15 cellular contexts compared by ENCODE assay signal in the genomic region with DNA sequence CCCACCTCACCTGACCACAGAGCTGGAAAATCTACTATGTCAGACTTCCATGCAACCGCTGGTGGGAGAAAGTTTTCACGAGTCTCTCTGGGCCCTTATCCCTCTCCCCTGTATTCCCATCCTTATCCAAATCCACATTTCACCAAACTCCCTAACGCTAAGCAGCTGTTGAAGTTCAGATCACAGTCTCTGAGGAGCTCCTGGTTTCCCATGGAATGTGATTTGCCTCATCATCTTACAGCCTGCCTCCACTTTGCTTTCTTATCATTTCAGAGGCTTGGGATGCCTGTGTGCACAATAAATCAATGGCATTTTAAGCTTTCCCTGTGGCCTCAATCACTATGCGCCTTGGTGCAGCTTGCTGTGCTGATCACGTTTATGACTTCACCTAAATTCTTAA.
"Had no signal": no experiment of that assay in that cellular context is flagged by ENCODE, and none has a peak within 500 bp of the region (broad histone marks: within the 10 kb centered on the region; RNA-seq: fewer than 3 reads in every experiment).

No MANE protein-coding gene starts in this region.

- FAIRE-seq: astrocyte had no signal

- H3K27ac Mint-ChIP-seq: naive B cell; stimulated activated effector memory CD8-positive, alpha-beta T cell treated with anti-CD3 and anti-CD28 coated beads, Interleukin-12 subunit alpha, Interleukin-12 subunit beta, amount 100 ng/mL, for 72 hours had no signal

- H3K4me1 Mint-ChIP-seq: naive B cell; stimulated activated effector memory CD8-positive, alpha-beta T cell treated with anti-CD3 and anti-CD28 coated beads, Interleukin-12 subunit alpha, Interleukin-12 subunit beta, amount 100 ng/mL, for 72 hours had no signal

- H3K9ac ChIP-seq: parathyroid adenoma had no signal

- H3K4me3 Mint-ChIP-seq: naive B cell; stimulated activated effector memory CD8-positive, alpha-beta T cell treated with anti-CD3 and anti-CD28 coated beads, Interleukin-12 subunit alpha, Interleukin-12 subunit beta, amount 100 ng/mL, for 72 hours had no signal

- H3K36me3 Mint-ChIP-seq: naive B cell; stimulated activated effector memory CD8-positive, alpha-beta T cell treated with anti-CD3 and anti-CD28 coated beads, Interleukin-12 subunit alpha, Interleukin-12 subunit beta, amount 100 ng/mL, for 72 hours had no signal

- H3K36me3 ChIP-seq: colonic mucosa, sigmoid colon, thyroid gland had no signal

- H3K27me3 ChIP-seq: colonic mucosa, sigmoid colon, thyroid gland had no signal

- H3K27me3 Mint-ChIP-seq: naive B cell had no signal

- DNase-seq: activated CD4-positive, alpha-beta T cell treated with anti-CD3 and anti-CD28 coated beads for 1 hour; activated CD4-positive, alpha-beta T cell treated with anti-CD3 and anti-CD28 coated beads, Interleukin-2, amount 50 U/mL, for 4 hours; activated naive CD4-positive, alpha-beta T cell; activated T-cell treated with anti-CD3 and anti-CD28 coated beads for 4 hours; foreskin fibroblast; hippocampal formation; naive B cell; sigmoid colon; stimulated activated CD4-positive, alpha-beta T cell treated with anti-CD3 and anti-CD28 coated beads, Interleukin-12 subunit alpha, Interleukin-12 subunit beta, amount 100 ng/mL, for 4 hours; stimulated activated CD4-positive, alpha-beta T cell treated with anti-CD3 and anti-CD28 coated beads, Interleukin-2, amount 100 ng/mL, for 24 hours; thyroid gland had no signal

- H2AFZ ChIP-seq: parathyroid adenoma had no signal

- H3K4me1 ChIP-seq: colonic mucosa, parathyroid adenoma, thyroid gland had no signal

- H3K9me3 ChIP-seq: colonic mucosa, sigmoid colon, thyroid gland had no signal

- H3K27ac ChIP-seq: colonic mucosa, parathyroid adenoma, sigmoid colon, thyroid gland had no signal

- H3K79me2 ChIP-seq: parathyroid adenoma had no signal

- H3K4me3 ChIP-seq: colonic mucosa, sigmoid colon, thyroid gland had no signal
